25 cellular contexts compared by ENCODE assay signal in the genomic region with DNA sequence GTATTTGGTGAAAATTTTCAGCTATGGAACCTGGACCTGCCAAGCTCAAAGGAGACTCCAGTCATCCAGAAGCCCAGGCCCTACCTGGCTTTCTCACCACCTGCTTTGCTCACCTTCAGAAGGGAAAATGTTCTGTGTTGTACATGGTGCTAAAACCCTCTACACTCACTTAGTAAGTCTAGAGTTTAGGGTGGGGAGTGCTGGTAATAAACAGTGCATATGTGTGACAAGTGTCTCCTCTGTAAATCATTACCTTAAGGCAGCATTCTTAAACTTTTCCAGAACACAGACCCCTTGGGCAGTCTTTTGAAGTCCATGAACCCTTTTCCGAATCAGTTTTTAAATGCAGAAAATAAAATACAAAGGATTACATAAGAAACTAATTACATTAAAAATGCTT.
"Had no signal": no experiment of that assay in that cellular context is flagged by ENCODE, and none has a peak within 500 bp of the region (broad histone marks: within the 10 kb centered on the region; RNA-seq: fewer than 3 reads in every experiment).

No MANE protein-coding gene starts in this region.

- DNase-seq: activated B cell treated with CpG ODN at 0.5 μM for 24 hours; activated CD4-positive, alpha-beta T cell treated with anti-CD3 and anti-CD28 coated beads for 48 hours; activated CD4-positive, alpha-beta T cell treated with anti-CD3 and anti-CD28 coated beads, Interleukin-2, amount 50 U/mL, for 1 hour; activated CD4-positive, alpha-beta T cell treated with anti-CD3 and anti-CD28 coated beads, Interleukin-2, amount 50 U/mL, for 48 hours; activated CD8-positive, alpha-beta memory T cell treated with anti-CD3 and anti-CD28 coated beads for 24 hours; activated CD8-positive, alpha-beta T cell treated with anti-CD3 and anti-CD28 coated beads for 36 hours; activated effector memory CD4-positive, alpha-beta T cell treated with Interleukin-2 at 50 U/mL for 16 hours; activated gamma-delta T cell treated with Interleukin-2 at 50 U/mL for 16 hours; activated naive CD4-positive, alpha-beta T cell treated with anti-CD3 and anti-CD28 coated beads, Interleukin-2, amount 50 U/mL, for 16 hours; activated naive CD4-positive, alpha-beta T cell treated with Interleukin-2 at 50 U/mL for 16 hours; activated T-cell treated with anti-CD3 and anti-CD28 coated beads, Interleukin-2, amount 50 U/mL, for 4 hours; amniotic stem cell; anterior cingulate cortex; brain microvascular endothelial cell; dorsolateral prefrontal cortex; effector memory CD4-positive, alpha-beta T cell; endodermal cell; foreskin fibroblast; T-helper 1 cell; T-helper 17 cell; T1000; WERI-Rb-1 had no signal

- ATAC-seq: activated CD4-positive, CD25-positive, alpha-beta regulatory T cell treated with anti-CD3 and anti-CD28 coated beads, Interleukin-2, amount 50 U/mL, for 24 hours; activated CD8-positive, alpha-beta T cell treated with anti-CD3 and anti-CD28 coated beads for 36 hours; activated T-cell treated with anti-CD3 and anti-CD28 coated beads, Interleukin-2, amount 50 U/mL, for 4 hours; activated T-helper 17 cell treated with anti-CD3 and anti-CD28 coated beads, Interleukin-2, amount 50 U/mL, for 72 hours; esophagus mucosa; T-helper 17 cell had no signal
